11 cellular contexts compared by ENCODE assay signal in the genomic region with DNA sequence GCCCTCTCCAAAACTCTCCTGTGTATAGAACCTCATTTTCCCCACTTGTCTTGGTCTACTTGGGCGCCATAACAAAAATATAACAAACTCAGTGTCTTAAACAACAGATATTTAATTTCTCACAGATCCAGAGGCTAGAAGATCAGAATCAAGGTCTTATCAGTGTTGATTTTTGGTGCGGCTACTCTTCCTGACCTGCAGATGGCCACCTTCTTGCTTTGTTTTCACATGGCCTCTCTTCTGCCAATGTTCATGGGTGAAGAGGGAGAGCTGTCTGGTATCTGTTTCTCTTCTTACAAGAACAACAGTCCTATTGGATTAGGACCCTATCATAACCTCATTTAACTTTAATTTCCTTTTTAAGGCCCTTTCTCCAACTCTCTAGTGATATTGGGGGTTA.
DNase-seq lines count a peak whose midpoint lies in the region; ATAC-seq and TF ChIP-seq lines count a peak whose summit lies in the region.
"Had no signal": no experiment of that assay in that cellular context is flagged by ENCODE, and none has a peak within 500 bp of the region (broad histone marks: within the 10 kb centered on the region; RNA-seq: fewer than 3 reads in every experiment).

No MANE protein-coding gene starts in this region.

- intact Hi-C loops in MCF 10A (cut with micrococcal nuclease), result loop anchor here (2.0 to 10.0 kb wide), 2 partner anchors 753 to 881 kb away; no protein-coding TSS in a partner anchor
- intact Hi-C loops in breast epithelium (cut with DNase I; ENCODE audit: low total_unique reads), result no loop called here

- no peaks in the 10 kb centered on the region for H3K36me3 ChIP-seq in breast epithelium

- DNase-seq in MCF 10A (ENCODE audit: unreplicated experiment) (peak; percentile 38), breast epithelium (ENCODE audit: low spot score in 2 of 2) (no peak), NCI-H69 (lab: John Stamatoyannopoulos, UW) (peak; percentile 59), epithelial cell of esophagus (ENCODE audit: low read depth) (peak; percentile 64), type B pancreatic cell (ENCODE audit: extremely low spot score, unreplicated experiment) (no peak), mesenteric fat pad (ENCODE audit: low spot score) (no peak)
- DNase-seq in stimulated activated CD4-positive, alpha-beta T cell treated with anti-CD3 and anti-CD28 coated beads, Interleukin-4, amount 100 ng/mL, for 4 hours, result no peak
- DNase-seq: activated CD8-positive, alpha-beta memory T cell treated with anti-CD3 and anti-CD28 coated beads for 24 hours; CD4-positive, alpha-beta T cell; NCI-H774 had no signal

- H3K36me3 Mint-ChIP-seq in MCF 10A (ENCODE audit: insufficient read depth, unreplicated experiment) (no peaks in the 10 kb centered on the region), type B pancreatic cell (no peaks in the 10 kb centered on the region)

- H3K9me3 Mint-ChIP-seq in MCF 10A (ENCODE audit: unreplicated experiment), result no peaks in the 10 kb centered on the region
- no peaks in the 10 kb centered on the region for H3K9me3 Mint-ChIP-seq in type B pancreatic cell

- TF ChIP-seq CTCF in MCF 10A (IDR thresholded peaks at IDR 0.05; ENCODE audit: unreplicated experiment) (no peak), breast epithelium (IDR thresholded peaks at IDR 0.05) (no peak), epithelial cell of esophagus (IDR thresholded peaks at IDR 0.05; ENCODE audit: insufficient read depth, low read depth, low read length, missing control alignments) (peak; percentile 60), type B pancreatic cell (conservative IDR thresholded peaks at IDR 0.05) (peak; percentile 62)

- H3K27ac Mint-ChIP-seq in MCF 10A (ENCODE audit: low read depth, unreplicated experiment), result no peak overlapping the region
- H3K27ac Mint-ChIP-seq in type B pancreatic cell, result no peak overlapping the region
- H3K27ac Mint-ChIP-seq: CD4-positive, alpha-beta T cell had no signal

- no TSS peak for BruUV-seq in MCF 10A (replicated peaks; lab: Mats Ljungman, UMichigan)

- H3K4me1 Mint-ChIP-seq in MCF 10A (ENCODE audit: insufficient read depth, unreplicated experiment), result peaks cover 12% of the 10 kb centered on the region
- no peaks in the 10 kb centered on the region for H3K4me1 Mint-ChIP-seq in type B pancreatic cell (ENCODE audit: unreplicated experiment)

- no peaks in the 10 kb centered on the region for H3K9me3 ChIP-seq in breast epithelium

- H3K4me3 Mint-ChIP-seq in MCF 10A (ENCODE audit: unreplicated experiment) (no peak overlapping the region), type B pancreatic cell (no peak overlapping the region)
- H3K4me3 Mint-ChIP-seq: CD4-positive, alpha-beta T cell had no signal

- no peaks in the 10 kb centered on the region for H3K27me3 ChIP-seq in breast epithelium

- no peak overlapping the region for H3K27ac ChIP-seq in breast epithelium

- no peaks in the 10 kb centered on the region for H3K4me1 ChIP-seq in breast epithelium

- H3K4me3 ChIP-seq in breast epithelium (no peak overlapping the region), epithelial cell of esophagus (ENCODE audit: low read length) (no peak overlapping the region)

- H3K27me3 Mint-ChIP-seq in MCF 10A (ENCODE audit: insufficient read depth, unreplicated experiment) (no peaks in the 10 kb centered on the region), type B pancreatic cell (no peaks in the 10 kb centered on the region)
- H3K27me3 Mint-ChIP-seq: CD4-positive, alpha-beta T cell had no signal

- POLR2A ChIA-PET in MCF 10A (lab: Yijun Ruan, JAX), result interaction anchor here (0.7 kb wide), 1 partner anchor 513 kb away, joined by 3 read pairs; no protein-coding TSS in a partner anchor

- ATAC-seq in GM21515 (IDR thresholded peaks at IDR 0.05; ENCODE audit: unreplicated experiment), result no peak

- CTCF ChIA-PET in MCF 10A (lab: Yijun Ruan, JAX), result interaction anchor here (0.5 to 1.4 kb wide), 13 partner anchors 38 to 1234 kb away, joined by 3 to 11 read pairs (median 3); no protein-coding TSS in a partner anchor

- TF ChIP-seq POLR2A in breast epithelium (IDR thresholded peaks at IDR 0.05), result no peak

Comparison
In these comparisons a context has a peak if more than half of its experiments do, and no peak if none do; other contexts are left out.
1. DNase-seq: peak in MCF 10A (single experiment), NCI-H69 (single experiment) and epithelial cell of esophagus (single experiment); none in breast epithelium (0 of 2), type B pancreatic cell (single experiment), mesenteric fat pad (single experiment) and stimulated activated CD4-positive, alpha-beta T cell treated with anti-CD3 and anti-CD28 coated beads, Interleukin-4, amount 100 ng/mL, for 4 hours (0 of 2).
2. CTCF ChIP-seq: peak in epithelial cell of esophagus (single experiment) and type B pancreatic cell (single experiment); none in MCF 10A (single experiment) and breast epithelium (0 of 3).